Comparison of ENCODE assay signal across 8 cellular contexts in genomic region chr11:119805663-119806062, GRCh38.
"Had no signal": no experiment of that assay in that cellular context is flagged by ENCODE, and none has a peak within 500 bp of the region (broad histone marks: within the 10 kb centered on the region; RNA-seq: fewer than 3 reads in every experiment).

No MANE protein-coding gene starts in this region.

- H2AFZ ChIP-seq: GM23248 had no signal

- H3K4me1 Mint-ChIP-seq: IgD-negative memory B cell had no signal

- H3K27ac ChIP-seq: GM23248 had no signal

- DNase-seq: GM23248, GOT3, H7, HFFc6 had no signal

- H3K4me1 ChIP-seq: HAP-1 had no signal

- FAIRE-seq: HTR-8/SVneo had no signal

- H3K4me3 Mint-ChIP-seq: HFFc6, IgD-negative memory B cell had no signal

- H3K9ac ChIP-seq: GM23248 had no signal

- H3K4me3 ChIP-seq: GM23248, HAP-1 had no signal

- H3K9me3 Mint-ChIP-seq: HFFc6, IgD-negative memory B cell had no signal

- H3K36me3 ChIP-seq: HAP-1 had no signal

- H3K27ac Mint-ChIP-seq: HFFc6 had no signal

- ATAC-seq: HCT116 had no signal

- H3K9me3 ChIP-seq: HAP-1 had no signal
